In the genomic region with DNA sequence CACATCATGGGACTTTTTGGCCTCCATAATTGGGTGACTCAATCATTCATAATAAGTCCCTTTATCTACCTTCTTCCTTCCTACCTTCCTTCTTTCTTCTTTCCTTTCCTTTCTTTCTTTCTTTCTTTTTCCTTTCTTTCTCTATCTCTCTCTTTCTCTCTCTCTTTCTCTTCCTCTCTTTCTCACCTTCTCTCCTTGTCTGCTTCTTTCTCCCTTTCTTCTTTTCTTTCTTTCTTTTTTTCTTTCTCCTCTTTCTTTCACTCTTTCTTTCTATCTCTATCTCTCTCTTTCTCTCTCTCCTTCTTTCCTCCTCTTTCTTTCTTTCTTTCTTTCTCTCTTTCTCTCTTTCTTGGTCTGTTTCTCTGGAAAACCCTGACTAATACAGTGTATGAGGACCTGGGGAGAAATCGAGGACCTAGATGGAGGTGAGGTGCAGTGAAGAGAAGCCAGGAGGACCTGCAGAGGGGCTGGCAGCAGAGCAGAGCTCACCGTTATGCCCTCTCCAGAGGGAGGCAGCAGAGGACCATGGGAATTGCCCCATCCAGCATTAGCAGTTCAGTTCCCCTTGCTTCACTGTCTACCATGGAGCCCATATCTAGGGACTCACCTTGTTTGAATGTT, we compare ENCODE assay signal across 8 cellular contexts. TPM values are rescaled to one million over a fixed set of nuclear protein-coding genes. Genes with fewer than 3 reads are reported as not detected.
DNase-seq lines count a peak whose midpoint lies in the region; ATAC-seq, FAIRE-seq and TF ChIP-seq lines count a peak whose summit lies in the region.

No MANE protein-coding gene starts in this region.

- no peak for TF ChIP-seq EP300 in tibial nerve (IDR thresholded peaks at IDR 0.05)

- no peaks in the 10 kb centered on the region for H3K36me3 ChIP-seq in body of pancreas (replicated peaks in 1 of 2; ENCODE audit: insufficient read depth in 1 of 2, low read depth in 2 of 2)
- H3K36me3 ChIP-seq in right lobe of liver: no peaks in the 10 kb centered on the region
- H3K36me3 ChIP-seq in tibial nerve: no peaks in the 10 kb centered on the region

- DNase-seq in COR-L47 (lab: John Stamatoyannopoulos, UW): peak; percentile 12
- peak; percentile 52 for DNase-seq in HPDE6-E6E7 (ENCODE audit: extremely low spot score)
- DNase-seq in RCC 7860 (ENCODE audit: low spot score): peak; percentile 7
- peak; percentile 34 to 57 (median 40) for DNase-seq in body of pancreas
- DNase-seq in right lobe of liver: peak; percentile 57 to 72 (median 67)
- no peak for DNase-seq in tibial nerve (ENCODE audit: low spot score in 2 of 2)
- no peak for DNase-seq in GM12892 (ENCODE audit: insufficient read length)

- H3K9me3 ChIP-seq in body of pancreas: no peaks in the 10 kb centered on the region
- H3K9me3 ChIP-seq in right lobe of liver: no peaks in the 10 kb centered on the region
- H3K9me3 ChIP-seq in tibial nerve: peaks cover 0 to 6% (median 0%) of the 10 kb centered on the region in 4 donors

- no peak for TF ChIP-seq POLR2A in body of pancreas (IDR thresholded peaks at IDR 0.05)
- TF ChIP-seq POLR2A in right lobe of liver (IDR thresholded peaks at IDR 0.05): no peak
- no peak for TF ChIP-seq POLR2A in tibial nerve (IDR thresholded peaks at IDR 0.05)
- TF ChIP-seq POLR2A in GM12892 (IDR thresholded peaks at IDR 0.05; ENCODE audit: low read depth, low read length): no peak

- H3K27ac ChIP-seq in body of pancreas: no peak overlapping the region
- H3K27ac ChIP-seq in right lobe of liver: no peak overlapping the region
- H3K27ac ChIP-seq in tibial nerve: no peak overlapping the region

- H3K4me3 ChIP-seq in body of pancreas (no peak overlapping the region), right lobe of liver (no peak overlapping the region), tibial nerve (no peak overlapping the region)

- ATAC-seq in body of pancreas: no peak
- ATAC-seq in right lobe of liver: peak; percentile 91 to 98 (median 94)
- ATAC-seq in GM21723 (IDR thresholded peaks at IDR 0.05; ENCODE audit: unreplicated experiment): no peak

- TF ChIP-seq CTCF in body of pancreas (IDR thresholded peaks at IDR 0.05): peak in 5 of 7 experiments; percentile 29 to 63 (median 42)
- peak; percentile 49 to 69 (median 60) for TF ChIP-seq CTCF in right lobe of liver (IDR thresholded peaks at IDR 0.05)
- peak in 1 of 5 experiments; percentile 7 for TF ChIP-seq CTCF in tibial nerve (IDR thresholded peaks at IDR 0.05)

- no peaks in the 10 kb centered on the region for H3K27me3 ChIP-seq in body of pancreas
- H3K27me3 ChIP-seq in right lobe of liver: no peaks in the 10 kb centered on the region
- H3K27me3 ChIP-seq in tibial nerve: peaks cover 0 to 89% of the 10 kb centered on the region in 2 donors

- FAIRE-seq in RCC 7860 (lab: Jason Lieb, UNC): no peak
- no peak for FAIRE-seq in GM12892 (lab: Jason Lieb, UNC)

- intact Hi-C loops in body of pancreas (cut with DNase I): no loop called here
- intact Hi-C loops in right lobe of liver (cut with DNase I): loop anchor here in 1 of 2 donors (10.0 kb wide), 1 partner anchor 134 kb away; no protein-coding TSS in a partner anchor

- H3K4me1 ChIP-seq in body of pancreas: no peaks in the 10 kb centered on the region
- no peaks in the 10 kb centered on the region for H3K4me1 ChIP-seq in right lobe of liver
- H3K4me1 ChIP-seq in tibial nerve: no peaks in the 10 kb centered on the region

- WGBS in body of pancreas, 2 donors: 24 to 25% methylated on average over 2 of the region's 2 CpGs
- WGBS in right lobe of liver (ENCODE audit: insufficient coverage, low coverage, low lambda C conversion rate, missing lambda C conversion rate): 15% methylated on average over 2 of the region's 2 CpGs
- 25 to 36% methylated on average over 2 of the region's 2 CpGs for WGBS in tibial nerve, 2 donors

RNA-seq across cellular contexts. Expression of gene BTRC, which starts 52.7 kb away (rescaled TPM):
- total RNA-seq in body of pancreas: 1 to 10 TPM; 8.8 to 9.9 TPM
- total RNA-seq in right lobe of liver: 1 to 10 TPM; 4.8 to 8.4 (median 6.5) TPM
- total RNA-seq in tibial nerve: 10 to 100 TPM in 1 of 4 donors, 1 to 10 TPM in 3; 7.9 to 14.2 (median 8.8) TPM
- polyA plus RNA-seq in GM12892 (2012; ENCODE audit: missing spikeins): 6.6 TPM

Comparison
In these comparisons a context has a peak if more than half of its experiments do, and no peak if none do; other contexts are left out.
1. DNase-seq: peak in COR-L47 (single experiment), HPDE6-E6E7 (single experiment), RCC 7860 (single experiment), body of pancreas (4 of 4) and right lobe of liver (3 of 3); none in tibial nerve (0 of 2) and GM12892 (single experiment).
2. ATAC-seq: peak in right lobe of liver (4 of 4); none in body of pancreas (single experiment) and GM21723 (single experiment).